Comparison of ENCODE assay signal across 1 cellular context in genomic region chr6:27826612-27826985, GRCh38.
TF ChIP-seq lines count a peak whose summit lies in the region.

No MANE protein-coding gene starts in this region.

TF ChIP-seq in K562, 482 proteins besides CTCF, POLR2A, EP300 and RAD21:
- TF ChIP-seq POLR2G (IDR thresholded peaks at IDR 0.05; ENCODE audit: low read depth, low read length): peak; percentile 49; the same call in 1 of the 2 replicates
- TF ChIP-seq VEZF1 (CRISPR knock-in tag; IDR thresholded peaks at IDR 0.05): peak; percentile 55
- TF ChIP-seq TGIF2 (CRISPR knock-in tag; IDR thresholded peaks at IDR 0.05): peak; percentile 65; the same call in 1 of the 2 replicates
- peak; percentile 48 for TF ChIP-seq RBFOX2 (IDR thresholded peaks at IDR 0.05; ENCODE audit: low read depth, low read length)
TF ChIP-seq in K562: peak in this region for 4; not testable (repeated sequence) for 478.
